Comparison of ENCODE assay signal across 8 cellular contexts in the genomic region with DNA sequence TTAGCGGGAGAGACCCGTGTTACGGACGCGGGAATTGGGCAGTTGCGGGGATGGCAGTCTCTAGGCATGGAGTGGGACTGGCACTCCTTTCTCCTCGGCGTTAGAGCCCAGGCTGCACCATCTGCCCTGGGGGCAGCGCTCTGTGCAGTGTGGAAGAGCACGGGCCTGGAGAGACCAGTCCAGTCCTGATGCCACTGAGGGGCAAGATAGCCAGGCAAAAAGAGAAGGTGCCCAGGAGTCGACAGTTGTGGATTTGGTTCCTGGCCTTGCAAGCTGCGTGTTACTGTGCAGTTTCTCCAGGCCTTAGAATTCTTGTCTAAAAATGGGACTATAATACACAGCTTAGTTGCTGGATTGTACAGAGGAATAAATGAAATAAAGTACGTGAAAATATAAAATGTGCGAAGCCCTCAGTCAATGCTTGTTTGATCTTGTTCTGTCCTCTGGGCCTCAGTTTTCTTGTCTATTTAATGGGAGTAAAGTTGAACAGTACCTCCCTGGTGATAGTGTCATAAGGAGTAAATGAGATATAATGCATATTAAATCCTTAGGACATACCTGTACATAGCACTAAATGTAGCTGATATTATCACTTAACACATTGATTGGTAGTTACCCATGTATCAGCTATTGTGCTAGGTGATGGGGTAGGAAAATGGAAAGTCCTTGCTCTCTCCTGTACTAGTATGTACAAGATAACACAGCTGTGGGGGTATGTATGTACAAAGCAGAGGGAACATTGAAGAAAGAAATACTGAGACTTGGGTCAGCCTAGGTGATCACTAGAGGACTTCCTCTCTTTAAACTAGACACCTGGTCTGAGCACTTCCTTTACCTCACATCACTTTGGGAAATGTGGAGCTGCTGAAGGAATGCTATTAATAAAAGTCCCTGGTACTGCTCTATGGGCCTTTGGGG. TPM values are rescaled to one million over a fixed set of nuclear protein-coding genes. Genes with fewer than 3 reads are reported as not detected.
DNase-seq lines count a peak whose midpoint lies in the region; ATAC-seq, FAIRE-seq and TF ChIP-seq lines count a peak whose summit lies in the region.

No MANE protein-coding gene starts in this region.

- H3K9me3 ChIP-seq in NT2/D1 (ENCODE audit: insufficient read depth, low read length) (no peaks in the 10 kb centered on the region), ectodermal cell (ENCODE audit: control insufficient read depth, low read length) (no peaks in the 10 kb centered on the region)
- H3K9me3 ChIP-seq in naive thymus-derived CD4-positive, alpha-beta T cell (ENCODE audit: control insufficient read depth in 2 of 3, low read length in 3 of 3): no peaks in the 10 kb centered on the region

- intact Hi-C loops in naive thymus-derived CD4-positive, alpha-beta T cell (cut with micrococcal nuclease): loop anchor here (1.0 to 10.0 kb wide), 3 partner anchors 623 to 1062 kb away; a partner anchor contains a TSS

- ATAC-seq in GM18505 (IDR thresholded peaks at IDR 0.05; ENCODE audit: unreplicated experiment) (peak; percentile 17), GM21529 (IDR thresholded peaks at IDR 0.05; ENCODE audit: unreplicated experiment) (no peak)
- no peak for ATAC-seq in naive thymus-derived CD4-positive, alpha-beta T cell

- H3K4me1 ChIP-seq in NT2/D1 (ENCODE audit: insufficient read depth, insufficient read length) (no peaks in the 10 kb centered on the region), ectodermal cell (ENCODE audit: control insufficient read depth, insufficient read depth, low read length) (peaks cover 7% of the 10 kb centered on the region)
- H3K4me1 ChIP-seq in naive thymus-derived CD4-positive, alpha-beta T cell (ENCODE audit: control insufficient read depth in 2 of 2, insufficient read depth in 2 of 2, low read length in 2 of 2): peaks cover 13 to 25% of the 10 kb centered on the region in 2 donors

- no peak for FAIRE-seq in RCC 7860 (lab: Jason Lieb, UNC)

- WGBS in ectodermal cell, 2 experiments: 19 to 20% methylated on average over 14 of the region's 14 CpGs

- H3K9me3 Mint-ChIP-seq in naive thymus-derived CD4-positive, alpha-beta T cell: peaks cover 0 to 2% (median 0%) of the 10 kb centered on the region in 11 donors

- peak overlapping the region; percentile 38 to 90 (median 78) for H3K27ac Mint-ChIP-seq in naive thymus-derived CD4-positive, alpha-beta T cell

- no peaks in the 10 kb centered on the region for H3K27me3 ChIP-seq in NT2/D1 (ENCODE audit: insufficient read depth, insufficient read length)
- no peaks in the 10 kb centered on the region for H3K27me3 ChIP-seq in ectodermal cell (ENCODE audit: control insufficient read depth, insufficient read depth, low read length, poor library complexity, severe bottlenecking)
- no peaks in the 10 kb centered on the region for H3K27me3 ChIP-seq in naive thymus-derived CD4-positive, alpha-beta T cell (ENCODE audit: control insufficient read depth in 2 of 2, insufficient read depth in 2 of 2, low read length in 2 of 2)

- DNase-seq in NT2/D1 (ENCODE audit: low read depth, low spot score) (no peak), kidney glomerular epithelial cell (lab: John Stamatoyannopoulos, UW) (no peak), RCC 7860 (ENCODE audit: low spot score) (no peak), DMS53 (lab: John Stamatoyannopoulos, UW) (no peak)
- DNase-seq in naive thymus-derived CD4-positive, alpha-beta T cell: no peak

- no peak for TF ChIP-seq POLR2A in GM18505 (IDR thresholded peaks at IDR 0.05; ENCODE audit: borderline replicate concordance, extremely low read depth, insufficient read depth, insufficient read length)

- peak overlapping the region; percentile 85 to 95 (median 86) for H3K4me3 Mint-ChIP-seq in naive thymus-derived CD4-positive, alpha-beta T cell

- CTCF ChIA-PET in naive thymus-derived CD4-positive, alpha-beta T cell (lab: Charles Lee): no interaction called here

- H3K27me3 Mint-ChIP-seq in naive thymus-derived CD4-positive, alpha-beta T cell: peaks cover 0 to 4% (median 0%) of the 10 kb centered on the region in 5 donors

- H3K9ac ChIP-seq in NT2/D1 (ENCODE audit: insufficient read length, low read depth): peak overlapping the region; percentile 95

- H3K36me3 ChIP-seq in NT2/D1 (ENCODE audit: insufficient read depth, insufficient read length, low read length) (peaks cover 8% of the 10 kb centered on the region), ectodermal cell (ENCODE audit: control insufficient read depth, insufficient read depth, low read length) (no peaks in the 10 kb centered on the region)
- H3K36me3 ChIP-seq in naive thymus-derived CD4-positive, alpha-beta T cell (ENCODE audit: control insufficient read depth in 2 of 3, insufficient read depth in 3 of 3, low read length in 3 of 3): peaks cover 0 to 4% (median 0%) of the 10 kb centered on the region in 3 experiments

- H3K4me3 ChIP-seq in NT2/D1 (ENCODE audit: insufficient read length, low read depth) (peak overlapping the region; percentile 89), ectodermal cell (ENCODE audit: insufficient read depth, low read depth, low read length) (peak overlapping the region; percentile 79)
- H3K4me3 ChIP-seq in naive thymus-derived CD4-positive, alpha-beta T cell (ENCODE audit: low read length): peak overlapping the region; percentile 49

- H3K27ac ChIP-seq in ectodermal cell (ENCODE audit: insufficient read depth, low read depth, low read length, poor library complexity, severe bottlenecking): no peak overlapping the region
- H3K27ac ChIP-seq in naive thymus-derived CD4-positive, alpha-beta T cell (ENCODE audit: low read depth, low read length): peak overlapping the region; percentile 75

- H3K36me3 Mint-ChIP-seq in naive thymus-derived CD4-positive, alpha-beta T cell: peaks cover 0 to 13% (median 0%) of the 10 kb centered on the region in 5 donors

- peaks cover 23 to 52% (median 48%) of the 10 kb centered on the region in 7 donors for H3K4me1 Mint-ChIP-seq in naive thymus-derived CD4-positive, alpha-beta T cell

- POLR2A ChIA-PET in naive thymus-derived CD4-positive, alpha-beta T cell (lab: Charles Lee): no interaction called here

RNA-seq across cellular contexts. Expression of a gene that starts 1.2 kb away (rescaled TPM):
- polyA plus RNA-seq in ectodermal cell (2013, experiment 1 of 4): 256 TPM
- 252 TPM for polyA plus RNA-seq in ectodermal cell (2013, experiment 2 of 4)
- polyA plus RNA-seq in ectodermal cell (2013, experiment 3 of 4): 215 TPM
- 268 TPM for polyA plus RNA-seq in ectodermal cell (2013, experiment 4 of 4)
- total RNA-seq in naive thymus-derived CD4-positive, alpha-beta T cell: 10 to 100 TPM; 64.2 to 85.7 (median 73.1) TPM
- 100 to 1,000 TPM; 102 to 105 TPM for polyA plus RNA-seq in naive thymus-derived CD4-positive, alpha-beta T cell
